In genomic region chrX:53437211-53437610, GRCh38 we compare ENCODE assay signal across 30 cellular contexts.
"Had no signal": no experiment of that assay in that cellular context is flagged by ENCODE, and none has a peak within 500 bp of the region (broad histone marks: within the 10 kb centered on the region; RNA-seq: fewer than 3 reads in every experiment).

No MANE protein-coding gene starts in this region.

- DNase-seq: activated B cell treated with CpG ODN at 0.5 μM for 24 hours; activated CD4-positive, alpha-beta T cell treated with anti-CD3 and anti-CD28 coated beads for 4 hours; activated CD4-positive, alpha-beta T cell treated with anti-CD3 and anti-CD28 coated beads, Interleukin-2, amount 50 U/mL, for 1 hour; activated CD4-positive, CD25-positive, alpha-beta regulatory T cell treated with anti-CD3 and anti-CD28 coated beads, Interleukin-2, amount 50 U/mL, for 72 hours; activated gamma-delta T cell; activated naive CD4-positive, alpha-beta T cell treated with anti-CD3 and anti-CD28 coated beads for 36 hours; activated T-cell treated with anti-CD3 and anti-CD28 coated beads, Interleukin-2, amount 50 U/mL, for 1 hour; activated T-cell treated with anti-CD3 and anti-CD28 coated beads, Interleukin-2, amount 50 U/mL, for 72 hours; adrenal gland; body of pancreas; Karpas-422; KBM-7; NCI-H1105; NCI-H1436; NCI-H1694; NCI-H1930; NCI-H2081 treated with DMSO at 0.1 percent for 48 hours; NCI-H510A; NCI-H526; NCI-H748 treated with DMSO at 0.1 percent for 48 hours; NK-92 treated with Interleukin-12 subunit alpha and Interleukin-12 subunit beta, amount 100 ng/mL, for 24 hours; PC-9; SIG-M5; T-cell; T-helper 9 cell had no signal

- H3K4me3 Mint-ChIP-seq: activated B cell treated with CpG ODN at 0.5 μM for 24 hours; activated naive CD4-positive, alpha-beta T cell treated with anti-CD3 and anti-CD28 coated beads for 36 hours; T-cell had no signal

- H3K27ac Mint-ChIP-seq: activated B cell treated with CpG ODN at 0.5 μM for 24 hours; activated naive CD4-positive, alpha-beta T cell treated with anti-CD3 and anti-CD28 coated beads for 36 hours; activated naive CD4-positive, alpha-beta T cell treated with anti-CD3 and anti-CD28 coated beads, Interleukin-2, amount 50 U/mL, for 72 hours; activated T-cell treated with anti-CD3 and anti-CD28 coated beads, Interleukin-2, amount 50 U/mL, for 72 hours; activated T-helper 2 cell treated with anti-CD3 and anti-CD28 coated beads, Interferon-gamma antibody, Interleukin-2, Interleukin-4, amounts not matched to agents 10 μg/mL and 5 μg/mL and 100 μg/mL, durations not matched to agents 14 hours and 24 hours and 36 hours; T-cell had no signal

- FAIRE-seq: RCC 7860 had no signal

- H3K9me3 Mint-ChIP-seq: activated B cell treated with CpG ODN at 0.5 μM for 24 hours; activated naive CD4-positive, alpha-beta T cell treated with anti-CD3 and anti-CD28 coated beads for 36 hours; activated naive CD4-positive, alpha-beta T cell treated with anti-CD3 and anti-CD28 coated beads, Interleukin-2, amount 50 U/mL, for 72 hours; activated T-cell treated with anti-CD3 and anti-CD28 coated beads, Interleukin-2, amount 50 U/mL, for 72 hours; activated T-helper 2 cell treated with anti-CD3 and anti-CD28 coated beads, Interferon-gamma antibody, Interleukin-2, Interleukin-4, amounts not matched to agents 10 μg/mL and 5 μg/mL and 100 μg/mL, durations not matched to agents 14 hours and 24 hours and 36 hours; T-cell had no signal

- ATAC-seq: activated naive CD4-positive, alpha-beta T cell treated with anti-CD3 and anti-CD28 coated beads, Interleukin-2, amount 50 U/mL, for 72 hours; activated T-cell treated with anti-CD3 and anti-CD28 coated beads, Interleukin-2, amount 50 U/mL, for 72 hours; body of pancreas; Right ventricle myocardium inferior; SK-N-SH treated with all-trans-retinoic acid at 6 μM for 48 hours; T-cell had no signal
